8 cellular contexts compared by ENCODE assay signal in the genomic region with DNA sequence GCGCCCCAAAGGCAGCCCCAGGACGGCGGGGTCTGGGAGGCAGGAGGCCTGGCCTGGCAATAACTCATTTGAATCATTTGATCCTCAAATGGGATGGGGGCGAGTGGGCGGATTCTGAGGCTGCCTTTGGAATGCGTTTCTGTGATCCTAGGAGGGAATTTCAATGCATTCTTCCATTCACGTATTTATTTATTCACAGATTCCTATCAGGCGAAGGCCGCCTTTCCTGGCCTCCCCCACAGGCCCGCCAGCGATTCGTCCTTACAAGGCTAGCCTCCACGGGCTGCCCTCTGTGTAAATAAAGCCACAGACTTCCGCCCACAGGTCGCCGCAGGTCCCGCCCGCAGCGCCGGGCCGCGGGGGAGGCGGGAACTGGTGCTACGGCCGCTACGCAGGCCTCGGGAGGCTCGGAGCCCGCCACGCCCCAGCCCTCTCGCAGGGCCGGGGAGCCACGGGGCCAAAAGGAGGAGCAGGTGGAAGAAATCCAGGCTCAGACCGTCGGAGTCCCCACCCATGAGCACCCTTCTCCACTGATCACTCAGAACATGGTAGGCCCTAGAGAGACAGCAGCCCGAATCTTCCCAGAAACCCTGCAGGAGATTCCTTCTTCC. TPM values are rescaled to one million over a fixed set of nuclear protein-coding genes. Genes with fewer than 3 reads are reported as not detected.
DNase-seq lines count a peak whose midpoint lies in the region; ATAC-seq and TF ChIP-seq lines count a peak whose summit lies in the region.

No MANE protein-coding gene starts in this region.

- H3K36me3 Mint-ChIP-seq in GM23338 (ENCODE audit: low read depth) = no peaks in the 10 kb centered on the region
- H3K36me3 Mint-ChIP-seq in activated CD4-positive, alpha-beta T cell treated with anti-CD3 and anti-CD28 coated beads, Interleukin-2, amount 10 ng/mL, durations not matched to agents 24 days and 14 days (ENCODE audit: low read depth) = peaks cover 2% of the 10 kb centered on the region

- H3K79me2 ChIP-seq in GM23338 (replicated peaks; ENCODE audit: insufficient read depth) = no peaks in the 10 kb centered on the region
- H3K79me2 ChIP-seq in Karpas-422 (ENCODE audit: low read length) = no peaks in the 10 kb centered on the region

- 0 out of 2 replicates have a peak, but pooled peaks cover 5% of the 10 kb centered on the region for H3K9me2 ChIP-seq in GM23338 (ENCODE audit: insufficient read depth)
- no peaks in the 10 kb centered on the region for H3K9me2 ChIP-seq in Karpas-422 (replicated peaks; ENCODE audit: insufficient read depth, low read length)

- TF ChIP-seq CTCF in GM23338 (conservative IDR thresholded peaks at IDR 0.05; ENCODE audit: low read depth in 2 of 2) = no peak
- TF ChIP-seq CTCF in WERI-Rb-1 (IDR thresholded peaks at IDR 0.05; ENCODE audit: low read depth, low read length) = no peak

- H3K27ac ChIP-seq in GM23338 (ENCODE audit: low read depth) (no peak overlapping the region), Karpas-422 (ENCODE audit: low read length) (no peak overlapping the region), WERI-Rb-1 (no peak overlapping the region)

- intact Hi-C loops in activated CD4-positive, alpha-beta T cell treated with anti-CD3 and anti-CD28 coated beads, Interleukin-2, amount 10 ng/mL, durations not matched to agents 24 days and 14 days (cut with micrococcal nuclease) = loop anchor here (1.0 to 10.0 kb wide), 5 partner anchors 60 to 480 kb away; a partner anchor contains a TSS

- H3K4me1 Mint-ChIP-seq in GM23338 = peaks cover 21% of the 10 kb centered on the region
- H3K4me1 Mint-ChIP-seq in activated CD4-positive, alpha-beta T cell treated with anti-CD3 and anti-CD28 coated beads, Interleukin-2, amount 10 ng/mL, durations not matched to agents 24 days and 14 days = peaks cover 47% of the 10 kb centered on the region

- H3K27me3 Mint-ChIP-seq in GM23338 (ENCODE audit: insufficient read depth, low read depth, poor library complexity) = peaks cover 25% of the 10 kb centered on the region
- H3K27me3 Mint-ChIP-seq in activated CD4-positive, alpha-beta T cell treated with anti-CD3 and anti-CD28 coated beads, Interleukin-2, amount 10 ng/mL, durations not matched to agents 24 days and 14 days = no peaks in the 10 kb centered on the region

- H3K4me3 Mint-ChIP-seq in GM23338 = peak overlapping the region; percentile 80
- H3K4me3 Mint-ChIP-seq in activated CD4-positive, alpha-beta T cell treated with anti-CD3 and anti-CD28 coated beads, Interleukin-2, amount 10 ng/mL, durations not matched to agents 24 days and 14 days = peak overlapping the region; percentile 87

- H3K27me3 ChIP-seq in GM23338 (ENCODE audit: insufficient read depth) (peaks cover 24% of the 10 kb centered on the region), Karpas-422 (ENCODE audit: low read length) (no peaks in the 10 kb centered on the region), WERI-Rb-1 (ENCODE audit: insufficient read depth, low read depth, severe bottlenecking) (no peaks in the 10 kb centered on the region)

- H3K9ac ChIP-seq in ES-I3 (ENCODE audit: low read depth, low read length) (peak overlapping the region; percentile 64), Karpas-422 (ENCODE audit: low read length) (peak overlapping the region; percentile 88)

- H3K27ac Mint-ChIP-seq in GM23338 = no peak overlapping the region
- H3K27ac Mint-ChIP-seq in activated CD4-positive, alpha-beta T cell treated with anti-CD3 and anti-CD28 coated beads, Interleukin-2, amount 10 ng/mL, durations not matched to agents 24 days and 14 days = peak overlapping the region; percentile 87

- peak overlapping the region; percentile 55 for H3K4me3 ChIP-seq in GM23338
- H3K4me3 ChIP-seq in Karpas-422 (ENCODE audit: low read length) = peak overlapping the region; percentile 90
- no peak overlapping the region for H3K4me3 ChIP-seq in WERI-Rb-1 (ENCODE audit: low read depth, low read length)

- peaks cover 17% of the 10 kb centered on the region for H3K4me1 ChIP-seq in ES-I3 (ENCODE audit: insufficient read depth, low read length)
- peaks cover 22% of the 10 kb centered on the region for H3K4me1 ChIP-seq in GM23338 (ENCODE audit: insufficient read depth)
- peaks cover 18% of the 10 kb centered on the region for H3K4me1 ChIP-seq in Karpas-422 (ENCODE audit: low read length)

- no peaks in the 10 kb centered on the region for H3K9me3 ChIP-seq in ES-I3 (ENCODE audit: control insufficient read depth, insufficient read depth, low read length)
- no peaks in the 10 kb centered on the region for H3K9me3 ChIP-seq in Karpas-422 (ENCODE audit: low read length)
- no peaks in the 10 kb centered on the region for H3K9me3 ChIP-seq in WERI-Rb-1 (ENCODE audit: severe bottlenecking)

- peak; percentile 60 for ATAC-seq in GM23338

- H3F3A ChIP-seq in GM23338 (replicated peaks; ENCODE audit: low read depth) = peaks cover 13% of the 10 kb centered on the region

- H3K4me2 ChIP-seq in GM23338 (peak overlapping the region; percentile 79), Karpas-422 (ENCODE audit: low read depth, low read length, poor library complexity, severe bottlenecking) (peak overlapping the region; percentile 100)

- no peaks in the 10 kb centered on the region for H3K36me3 ChIP-seq in ES-I3 (ENCODE audit: insufficient read depth, low read length)
- H3K36me3 ChIP-seq in GM23338 (ENCODE audit: insufficient read depth) = no peaks in the 10 kb centered on the region
- no peaks in the 10 kb centered on the region for H3K36me3 ChIP-seq in Karpas-422 (ENCODE audit: insufficient read depth, low read length)
- H3K36me3 ChIP-seq in WERI-Rb-1 = no peaks in the 10 kb centered on the region

- DNase-seq in GM23338 (ENCODE audit: low spot score) = peak; percentile 89
- peak; percentile 83 for DNase-seq in Karpas-422
- DNase-seq in activated CD4-positive, alpha-beta T cell treated with anti-CD3 and anti-CD28 coated beads, Interleukin-2, amount 10 ng/mL, durations not matched to agents 24 days and 14 days = peak; percentile 89
- DNase-seq in effector CD8-positive, alpha-beta T cell (lab: John Stamatoyannopoulos, UW) = peak; percentile 32
- DNase-seq in medulla oblongata (ENCODE audit: extremely low spot score) = peak; percentile 44
- DNase-seq in stimulated activated CD8-positive, alpha-beta memory T cell treated with anti-CD3 and anti-CD28 coated beads, Interleukin-15, amount 100 ng/mL, for 48 hours (ENCODE audit: low read depth in 2 of 2) = peak; percentile 50 to 57
- DNase-seq in WERI-Rb-1 = no peak

- no peaks in the 10 kb centered on the region for H3K9me3 Mint-ChIP-seq in GM23338
- H3K9me3 Mint-ChIP-seq in activated CD4-positive, alpha-beta T cell treated with anti-CD3 and anti-CD28 coated beads, Interleukin-2, amount 10 ng/mL, durations not matched to agents 24 days and 14 days = no peaks in the 10 kb centered on the region

- H2AFZ ChIP-seq in GM23338 (peak overlapping the region; percentile 67), Karpas-422 (ENCODE audit: low read length) (peak overlapping the region; percentile 89)

- H4K20me1 ChIP-seq in GM23338 (replicated peaks; ENCODE audit: insufficient read depth) = no peaks in the 10 kb centered on the region
- no peaks in the 10 kb centered on the region for H4K20me1 ChIP-seq in Karpas-422 (ENCODE audit: insufficient read depth, low read depth, low read length)

TF ChIP-seq in GM23338, 12 proteins besides CTCF, POLR2A, EP300 and RAD21 (continues in another document):
- TF ChIP-seq CREB1 (CRISPR knock-in tag; IDR thresholded peaks at IDR 0.05; ENCODE audit: low read depth) = no peak
- TF ChIP-seq EZH2phosphoT487 (IDR thresholded peaks at IDR 0.05; ENCODE audit: unreplicated experiment) = no peak
- TF ChIP-seq ZNF114 (CRISPR knock-in tag; IDR thresholded peaks at IDR 0.05) = no peak
- no peak for TF ChIP-seq ZNF331 (CRISPR knock-in tag; IDR thresholded peaks at IDR 0.05; ENCODE audit: low read depth)
- no peak for TF ChIP-seq NANOG (IDR thresholded peaks at IDR 0.05; ENCODE audit: borderline replicate concordance)

RNA-seq across cellular contexts. Expression of a gene that starts 31.3 kb away (rescaled TPM):
- total RNA-seq in GM23338 (2014; rRNA removed; shearing (Covaris generic)) = 21.6 and 28.5 TPM in 2 replicates
- 19.6 and 23.3 TPM in 2 replicates for polyA plus RNA-seq in GM23338 (2016; fragmentation: Nextera tagmentation; extraction: Ambion mirVana)
- total RNA-seq in Karpas-422 (2014; rRNA removed; shearing (Covaris generic); ENCODE audit: low replicate concordance) = 2.1 and 5.4 TPM in 2 replicates
- total RNA-seq in activated CD4-positive, alpha-beta T cell treated with anti-CD3 and anti-CD28 coated beads, Interleukin-2, amount 10 ng/mL, durations not matched to agents 24 days and 14 days = 51.6 and 52.6 TPM in 2 replicates
